In the genomic region with DNA sequence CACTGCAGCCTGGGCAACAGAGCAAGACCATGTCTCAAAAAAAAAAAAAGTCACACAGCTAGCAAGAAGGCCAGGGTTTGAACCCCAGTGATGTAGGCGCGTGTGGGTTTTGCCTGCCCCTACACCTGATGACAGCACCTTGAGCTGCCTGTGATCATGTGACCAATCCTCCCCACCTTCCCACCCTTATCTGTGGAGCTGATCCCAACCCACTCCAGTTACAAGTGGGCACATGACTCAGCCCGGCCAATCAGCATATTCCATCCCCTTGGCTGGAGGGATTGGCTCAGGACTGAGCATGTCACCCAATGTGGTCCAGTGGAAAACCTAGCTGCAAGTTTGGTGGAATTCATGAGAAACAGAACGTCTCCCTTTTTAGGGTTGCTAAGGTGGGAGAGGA, we compare ENCODE assay signal across 1 cellular context.
TF ChIP-seq lines count a peak whose summit lies in the region.

No MANE protein-coding gene starts in this region.

TF ChIP-seq in SK-N-SH treated with all-trans-retinoic acid at 6 μM for 48 hours, 23 proteins besides CTCF, POLR2A, EP300 and RAD21 (continued from another document):
- TF ChIP-seq TSHZ2 (CRISPR knock-in tag; IDR thresholded peaks at IDR 0.05) = no peak
TF ChIP-seq in SK-N-SH treated with all-trans-retinoic acid at 6 μM for 48 hours: peak in this region for 0.
